Comparison of ENCODE assay signal across 31 cellular contexts in genomic region chr9:12065050-12065449, GRCh38.
"Had no signal": no experiment of that assay in that cellular context is flagged by ENCODE, and none has a peak within 500 bp of the region (broad histone marks: within the 10 kb centered on the region; RNA-seq: fewer than 3 reads in every experiment).

No MANE protein-coding gene starts in this region.

- ATAC-seq: activated CD4-positive, CD25-positive, alpha-beta regulatory T cell treated with anti-CD3 and anti-CD28 coated beads, Interleukin-2, amount 50 U/mL, for 24 hours; heart left ventricle; left lung; mucosa of descending colon; right lobe of liver; stimulated activated memory B cell treated with anti-CD40 and anti-IgM and Interleukin-4, amounts not matched to agents 10 μg/mL and 1 μg/mL and 100 μg/mL, for 72 hours; stimulated activated naive CD8-positive, alpha-beta T cell treated with anti-CD3 and anti-CD28 coated beads, Interleukin-15, amount 100 ng/mL, for 72 hours; T-helper 17 cell; upper lobe of right lung had no signal

- H3K27ac ChIP-seq: colonic mucosa, heart left ventricle, left lung, neutrophil, right lobe of liver, thyroid gland, upper lobe of right lung, WERI-Rb-1 had no signal

- H3K27me3 ChIP-seq: colonic mucosa, heart left ventricle, left lung, neutrophil, right lobe of liver, thyroid gland, upper lobe of right lung had no signal

- H3K36me3 ChIP-seq: colonic mucosa, heart left ventricle, left lung, neutrophil, right lobe of liver, thyroid gland, upper lobe of right lung, WERI-Rb-1 had no signal

- FAIRE-seq: endometrium, small intestine had no signal

- DNase-seq: activated CD4-positive, alpha-beta T cell treated with anti-CD3 and anti-CD28 coated beads for 48 hours; activated CD4-positive, alpha-beta T cell treated with anti-CD3 and anti-CD28 coated beads, Interleukin-2, amount 50 U/mL, for 48 hours; activated CD8-positive, alpha-beta memory T cell treated with anti-CD3 and anti-CD28 coated beads for 24 hours; activated gamma-delta T cell; activated naive CD4-positive, alpha-beta T cell treated with anti-CD3 and anti-CD28 coated beads, Interleukin-2, amount 10 ng/mL, durations not matched to agents 7 days and 5 days; activated naive CD8-positive, alpha-beta T cell treated with anti-CD3 and anti-CD28 coated beads, Interleukin-2, amount 10 ng/mL, durations not matched to agents 7 days and 5 days; activated T-cell treated with anti-CD3 and anti-CD28 coated beads, Interleukin-2, amount 50 U/mL, for 24 hours; amygdala; colonic mucosa; effector CD8-positive, alpha-beta T cell; heart left ventricle; kidney glomerular epithelial cell; left lung; mucosa of descending colon; right lobe of liver; small intestine; stimulated activated CD4-positive, alpha-beta T cell treated with anti-CD3 and anti-CD28 coated beads, Interleukin-1b, Interleukin-23, amount 100 ng/mL, for 48 hours; stimulated activated CD4-positive, alpha-beta T cell treated with anti-CD3 and anti-CD28 coated beads, Interleukin-4, amount 100 ng/mL, for 4 hours; stimulated activated CD8-positive, alpha-beta memory T cell treated with anti-CD3 and anti-CD28 coated beads, Interleukin-4, amount 100 ng/mL, for 48 hours; stimulated activated naive CD8-positive, alpha-beta T cell treated with anti-CD3 and anti-CD28 coated beads, Interleukin-15, amount 100 ng/mL, for 72 hours; substantia nigra; T-helper 17 cell; T1000; thyroid gland; upper lobe of right lung; WERI-Rb-1 had no signal

- H3K4me3 ChIP-seq: colonic mucosa, heart left ventricle, left lung, lung, mucosa of descending colon, right lobe of liver, thyroid gland, upper lobe of right lung had no signal

- H3K9me3 ChIP-seq: colonic mucosa, neutrophil, right lobe of liver, thyroid gland, upper lobe of right lung had no signal

- H3K4me1 ChIP-seq: colonic mucosa, heart left ventricle, left lung, right lobe of liver, thyroid gland, upper lobe of right lung had no signal
